ENCODE assay signal across 15 cellular contexts in the genomic region with DNA sequence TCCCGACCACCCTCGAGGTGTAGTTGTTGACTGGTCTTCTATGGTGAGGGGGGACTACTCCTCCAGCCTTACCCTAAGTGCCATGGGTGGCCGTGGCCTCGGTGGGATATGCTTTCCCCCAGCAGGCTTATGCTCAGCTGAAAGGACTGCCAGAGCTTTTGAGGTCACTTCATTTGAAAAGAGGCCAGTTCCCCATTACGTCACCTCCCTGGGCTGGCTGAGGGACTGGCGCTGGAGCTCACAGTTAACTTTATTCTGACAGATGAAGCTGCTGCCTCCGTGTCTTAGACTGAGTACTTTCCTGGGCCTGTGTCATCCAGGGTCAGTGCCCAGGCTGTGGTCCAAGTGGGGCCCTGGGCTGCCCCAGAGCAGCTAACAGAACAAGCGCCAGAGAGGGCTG. TPM values are rescaled to one million over a fixed set of nuclear protein-coding genes. Genes with fewer than 3 reads are reported as not detected.
DNase-seq lines count a peak whose midpoint lies in the region; ATAC-seq, FAIRE-seq and TF ChIP-seq lines count a peak whose summit lies in the region.
"Had no signal": no experiment of that assay in that cellular context is flagged by ENCODE, and none has a peak within 500 bp of the region (broad histone marks: within the 10 kb centered on the region; RNA-seq: fewer than 3 reads in every experiment).

No MANE protein-coding gene starts in this region.

- no peak for TF ChIP-seq RAD21 in K562 (CRISPR knock-in tag; conservative IDR thresholded peaks at IDR 0.05 in 1 of 2, IDR thresholded peaks at IDR 0.05 in 1 of 2)

- no peaks in the 10 kb centered on the region for H3K36me3 ChIP-seq in K562 (ENCODE audit: control insufficient read depth, insufficient read depth, low read length)

- POLR2A ChIA-PET in K562 (lab: Yijun Ruan, JAX): interaction anchor here (0.6 to 1.3 kb wide), 4 partner anchors 8 to 1266 kb away, joined by 3 to 5 read pairs (median 4); no protein-coding TSS in a partner anchor

- H3K9me1 ChIP-seq in K562 (ENCODE audit: control insufficient read depth, insufficient read depth, low read length): no peaks in the 10 kb centered on the region

- H4K20me1 ChIP-seq in K562 (replicated peaks; ENCODE audit: control insufficient read depth, insufficient read depth, low read length): peaks cover 20% of the 10 kb centered on the region

- CTCF ChIA-PET in K562 (lab: Yijun Ruan, JAX; ENCODE audit: low intra/inter-chr PET ratio): no interaction called here

- H3K4me3 ChIP-seq in K562: no peak overlapping the region

- H3K9ac ChIP-seq in K562 (ENCODE audit: insufficient read depth in 1 of 2, low read depth in 2 of 2, low read length in 2 of 2): no peak overlapping the region

- FAIRE-seq in K562 (lab: Jason Lieb, UNC): no peak

- intact Hi-C loops in K562 (cut with micrococcal nuclease) (no loop called here), sciatic nerve (cut with DNase I) (no loop called here)

- DNase-seq in GM04503 (ENCODE audit: low read depth): peak; percentile 12
- peak in 1 of 4 experiments; percentile 28 for DNase-seq in K562 (ENCODE audit: extremely low read depth in 1 of 4, low spot score in 3 of 4)
- peak; percentile 67 for DNase-seq in hepatic stellate cell (ENCODE audit: low spot score)
- no peak for DNase-seq in sciatic nerve (ENCODE audit: low spot score)
- no peak for DNase-seq in NCI-H128 (lab: John Stamatoyannopoulos, UW; ENCODE audit: unreplicated experiment)
- no peak for DNase-seq in foreskin melanocyte
- no peak for DNase-seq in NCI-H1417 (lab: John Stamatoyannopoulos, UW)
- DNase-seq: activated CD4-positive, CD25-positive, alpha-beta regulatory T cell; activated gamma-delta T cell treated with Interleukin-2 at 50 U/mL for 16 hours; NCI-H2081; trophoblast cell had no signal

- no peaks in the 10 kb centered on the region for H3K79me2 ChIP-seq in K562 (ENCODE audit: control insufficient read depth, insufficient read depth, low read length)

- no TSS peak for BruUV-seq in K562 (replicated peaks; lab: Mats Ljungman, UMichigan)

- no peak for TF ChIP-seq EP300 in K562 (IDR thresholded peaks at IDR 0.05; ENCODE audit: low read length)

- H2AFZ ChIP-seq in K562 (ENCODE audit: low read depth, low read length): no peak overlapping the region

- peaks cover 9 to 32% of the 10 kb centered on the region in 2 experiments; a peak in 4 of 5 replicates for H3K4me1 ChIP-seq in K562 (replicated peaks in 1 of 2; ENCODE audit: control insufficient read depth in 2 of 2, insufficient read depth in 2 of 2, low read length in 2 of 2)

- TF ChIP-seq POLR2A in K562 (conservative IDR thresholded peaks at IDR 0.05): no peak

- TF ChIP-seq CTCF in K562 (IDR thresholded peaks at IDR 0.05 in 2 of 3, conservative IDR thresholded peaks at IDR 0.05 in 1 of 3; ENCODE audit: insufficient read depth in 2 of 3, low read depth in 1 of 3, low read length in 3 of 3): no peak

- no peak overlapping the region for H3K4me2 ChIP-seq in K562 (ENCODE audit: insufficient read depth, low read length)

- in situ Hi-C loops in K562 (cut with MboI): no loop called here

- peaks cover 43 to 74% of the 10 kb centered on the region in 2 experiments for H3K27me3 ChIP-seq in K562 (ENCODE audit: control insufficient read depth in 2 of 2, insufficient read depth in 2 of 2, low read length in 2 of 2)

- no peaks in the 10 kb centered on the region for H3K9me3 ChIP-seq in K562 (replicated peaks; ENCODE audit: control insufficient read depth, insufficient read depth, low read depth, low read length)

- H3K27ac ChIP-seq in K562 (ENCODE audit: extremely low read depth, low read depth, low read length): no peak overlapping the region
- H3K27ac ChIP-seq: RWPE1 had no signal

- 15% methylated on average over 7 of the region's 8 CpGs for WGBS in K562 (ENCODE audit: insufficient coverage, low coverage, missing lambda C conversion rate)

- peak; percentile 34 for ATAC-seq in K562
- peak; percentile 74 for ATAC-seq in sciatic nerve
- ATAC-seq in HG02623 (IDR thresholded peaks at IDR 0.05; ENCODE audit: unreplicated experiment): no peak

TF ChIP-seq in K562, 482 proteins besides CTCF, POLR2A, EP300 and RAD21 (continues in another document):
- TF ChIP-seq CHD1 (IDR thresholded peaks at IDR 0.05; ENCODE audit: low read length): no peak
- TF ChIP-seq, protein P1, sequence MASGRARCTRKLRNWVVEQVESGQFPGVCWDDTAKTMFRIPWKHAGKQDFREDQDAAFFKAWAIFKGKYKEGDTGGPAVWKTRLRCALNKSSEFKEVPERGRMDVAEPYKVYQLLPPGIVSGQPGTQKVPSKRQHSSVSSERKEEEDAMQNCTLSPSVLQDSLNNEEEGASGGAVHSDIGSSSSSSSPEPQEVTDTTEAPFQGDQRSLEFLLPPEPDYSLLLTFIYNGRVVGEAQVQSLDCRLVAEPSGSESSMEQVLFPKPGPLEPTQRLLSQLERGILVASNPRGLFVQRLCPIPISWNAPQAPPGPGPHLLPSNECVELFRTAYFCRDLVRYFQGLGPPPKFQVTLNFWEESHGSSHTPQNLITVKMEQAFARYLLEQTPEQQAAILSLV (tag; IDR thresholded peaks at IDR 0.05): no peak
- peak; percentile 33; the same call in 1 of the 2 replicates for TF ChIP-seq SPI1 (IDR thresholded peaks at IDR 0.05; ENCODE audit: borderline replicate concordance, low read depth, low read length)
- peak; percentile 93 for TF ChIP-seq ATF7 (IDR thresholded peaks at IDR 0.05)
- no peak for TF ChIP-seq JUND (IDR thresholded peaks at IDR 0.05; ENCODE audit: borderline replicate concordance, low read depth, low read length)
- peak; percentile 55; the same call in 1 of the 3 replicates for TF ChIP-seq JUND (tag; IDR thresholded peaks at IDR 0.05; ENCODE audit: borderline replicate concordance, low read depth, low read length)
- TF ChIP-seq CEBPG (CRISPR knock-in tag; IDR thresholded peaks at IDR 0.05): 0 out of 2 replicates have a peak, but pooled peaks have one; percentile 18
- no peak for TF ChIP-seq CEBPG (tag; conservative IDR thresholded peaks at IDR 0.05 in 1 of 2, IDR thresholded peaks at IDR 0.05 in 1 of 2)
- TF ChIP-seq, protein P2, sequence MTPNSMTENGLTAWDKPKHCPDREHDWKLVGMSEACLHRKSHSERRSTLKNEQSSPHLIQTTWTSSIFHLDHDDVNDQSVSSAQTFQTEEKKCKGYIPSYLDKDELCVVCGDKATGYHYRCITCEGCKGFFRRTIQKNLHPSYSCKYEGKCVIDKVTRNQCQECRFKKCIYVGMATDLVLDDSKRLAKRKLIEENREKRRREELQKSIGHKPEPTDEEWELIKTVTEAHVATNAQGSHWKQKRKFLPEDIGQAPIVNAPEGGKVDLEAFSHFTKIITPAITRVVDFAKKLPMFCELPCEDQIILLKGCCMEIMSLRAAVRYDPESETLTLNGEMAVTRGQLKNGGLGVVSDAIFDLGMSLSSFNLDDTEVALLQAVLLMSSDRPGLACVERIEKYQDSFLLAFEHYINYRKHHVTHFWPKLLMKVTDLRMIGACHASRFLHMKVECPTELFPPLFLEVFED (CRISPR knock-in tag; conservative IDR thresholded peaks at IDR 0.05): no peak

RNA-seq across cellular contexts. Expression of a gene that starts 42.8 kb away (rescaled TPM):
- 50.4 and 99.7 TPM in 2 replicates for total RNA-seq in K562 (2011; cell fraction: chromatin; rRNA removed; ENCODE audit: low replicate concordance)
- 29.4 and 29.6 TPM in 2 replicates for total RNA-seq in K562 (2011; cell fraction: nucleolus; rRNA removed)
- 45.9 and 53.0 TPM in 2 replicates for total RNA-seq in K562 (2011; cell fraction: nucleoplasm; rRNA removed)
- total RNA-seq in K562 (2014; rRNA removed): 27.9 and 28.4 TPM in 2 replicates
- 25.4 and 28.4 TPM in 2 replicates for total RNA-seq in K562 (2014; rRNA removed; fragmentation: Illumina TruSeq; extraction: Trizol)
- total RNA-seq in K562 (2015; rRNA removed; fragmentation: Illumina TruSeq; extraction: Trizol): 13.4 and 15.8 TPM in 2 replicates
- total RNA-seq in K562 (2021): 32.8 and 33.0 TPM in 2 replicates
- polyA plus RNA-seq in K562 (2011; rRNA removed): 36.7 and 49.3 TPM in 2 replicates
- polyA plus RNA-seq in K562 (2011; cell fraction: cytosol; rRNA removed): 11.9 and 21.9 TPM in 2 replicates
- 58.9 and 69.0 TPM in 2 replicates for polyA plus RNA-seq in K562 (2011; cell fraction: nucleus; rRNA removed)
- polyA plus RNA-seq in K562 (2012): 23.1 and 24.6 TPM in 2 replicates
- 24.9 and 34.9 TPM in 2 replicates for polyA plus RNA-seq in K562 (2014; fragmentation: Illumina TruSeq; extraction: Trizol)
- 10 to 100 TPM; 11.3 to 18.1 TPM for polyA plus RNA-seq in K562 (2014; fragmentation: Nextera tagmentation; extraction: Ambion mirVana)
- 33.0 and 36.9 TPM in 2 replicates for polyA plus RNA-seq in K562 (2014; rRNA removed)
- 27.2 and 35.6 TPM in 2 replicates for polyA minus RNA-seq in K562 (2011; rRNA and poly(A)+ RNA removed)
- polyA minus RNA-seq in K562 (2011; cell fraction: cytosol; rRNA and poly(A)+ RNA removed): 12.0 and 18.8 TPM in 2 replicates
- polyA minus RNA-seq in K562 (2011; cell fraction: nucleus; rRNA and poly(A)+ RNA removed): 13.5 and 22.7 TPM in 2 replicates
- total RNA-seq in sciatic nerve: 85.6 TPM

RNA-seq across cellular contexts. Expression of a gene that starts 48.5 kb away (rescaled TPM):
- total RNA-seq in K562 (2011; cell fraction: chromatin; rRNA removed; ENCODE audit: low replicate concordance): 0.14 TPM in 1 of 2 replicates, not detected in the other
- 0.26 TPM in 1 of 2 replicates, not detected in the other for total RNA-seq in K562 (2011; cell fraction: nucleolus; rRNA removed)
- not detected in 2 replicates for total RNA-seq in K562 (2011; cell fraction: nucleoplasm; rRNA removed)
- total RNA-seq in K562 (2014; rRNA removed) (0.12 TPM in 1 of 2 replicates, not detected in the other), K562 (2014; rRNA removed; fragmentation: Illumina TruSeq; extraction: Trizol) (0.04 TPM in 1 of 2 replicates, not detected in the other), K562 (2015; rRNA removed; fragmentation: Illumina TruSeq; extraction: Trizol) (not detected in 2 replicates), K562 (2021) (0.02 TPM in 1 of 2 replicates, not detected in the other), sciatic nerve (not detected)
- polyA plus RNA-seq in K562 (2011; rRNA removed) (0.10 and 0.12 TPM in 2 replicates), K562 (2014; fragmentation: Illumina TruSeq; extraction: Trizol) (0.12 TPM in 1 of 2 replicates, not detected in the other), K562 (2014; fragmentation: Nextera tagmentation; extraction: Ambion mirVana) (under 1 TPM in 1 of 2 experiments, not detected in 1; 0.06 TPM), K562 (2014; rRNA removed) (0.05 TPM in 1 of 2 replicates, not detected in the other)
- polyA plus RNA-seq in K562 (2011; cell fraction: cytosol; rRNA removed): 0.03 and 0.13 TPM in 2 replicates
- polyA plus RNA-seq in K562 (2011; cell fraction: nucleus; rRNA removed): 0.04 and 0.17 TPM in 2 replicates
- polyA plus RNA-seq in K562 (2012): 0.04 and 0.07 TPM in 2 replicates
- 0.07 and 0.09 TPM in 2 replicates for polyA minus RNA-seq in K562 (2011; rRNA and poly(A)+ RNA removed)
- polyA minus RNA-seq in K562 (2011; cell fraction: cytosol; rRNA and poly(A)+ RNA removed): not detected in 2 replicates
- 0.11 TPM in 1 of 2 replicates, not detected in the other for polyA minus RNA-seq in K562 (2011; cell fraction: nucleus; rRNA and poly(A)+ RNA removed)
- total RNA-seq: dermis microvascular lymphatic vessel endothelial cell had no signal
- polyA plus RNA-seq: CD14-positive monocyte had no signal

Comparison
In these comparisons a context has a peak if more than half of its experiments do, and no peak if none do; other contexts are left out.
1. DNase-seq: peak in GM04503 (single experiment) and hepatic stellate cell (single experiment); none in sciatic nerve (single experiment), NCI-H128 (single experiment), foreskin melanocyte (single experiment) and NCI-H1417 (0 of 3).